ENCODE assay signal across 8 cellular contexts in the genomic region with DNA sequence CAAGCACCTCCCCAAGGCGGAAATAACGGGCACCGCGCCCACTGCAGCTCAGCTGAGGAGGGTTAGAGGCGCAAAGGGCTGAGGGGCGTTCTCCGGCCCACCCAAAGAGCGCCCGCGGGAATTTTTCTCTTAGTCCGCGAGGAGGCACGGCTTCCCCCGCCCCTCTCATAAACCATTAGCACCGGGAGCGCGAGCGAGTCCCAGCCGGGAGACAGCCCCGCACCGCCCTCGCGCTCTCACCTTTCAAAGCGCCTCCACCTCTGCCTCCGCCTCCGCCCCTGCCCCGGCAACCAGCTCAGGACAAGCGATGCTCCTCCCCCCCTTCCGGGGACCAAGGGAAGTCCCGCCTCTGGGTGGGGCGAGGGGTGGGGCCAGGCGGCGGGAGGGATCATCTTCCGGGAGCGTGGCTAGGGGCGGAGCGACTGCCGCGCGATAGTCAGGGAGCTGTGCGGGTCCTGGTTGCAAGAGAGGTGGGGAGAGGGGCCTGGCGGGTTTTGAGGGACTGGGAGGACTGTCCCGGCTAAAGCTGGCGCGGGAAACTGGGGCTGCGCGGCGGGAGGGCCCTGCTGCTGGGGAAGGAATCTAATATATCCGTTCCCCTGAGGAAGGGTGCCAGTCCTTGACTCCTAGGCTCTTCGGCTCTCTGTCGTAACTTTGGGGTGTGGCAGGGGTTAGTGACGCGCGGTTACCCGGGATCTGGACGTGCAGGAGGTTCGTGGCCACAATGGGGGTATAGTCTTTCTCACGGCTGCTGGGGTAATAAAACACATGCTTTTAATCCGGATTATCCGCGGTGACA. TPM values are rescaled to one million over a fixed set of nuclear protein-coding genes. Genes with fewer than 3 reads are reported as not detected.
DNase-seq lines count a peak whose midpoint lies in the region; ATAC-seq and TF ChIP-seq lines count a peak whose summit lies in the region.

A gene (minus strand): TSS at position 309 of the 799 bp plus-strand sequence. CDS start 5,165 bp downstream, outside the sequence.
A gene (plus strand): TSS at position 410 of the 799 bp plus-strand sequence. CDS start 637 bp downstream, outside the sequence.

- in situ Hi-C loops in GM13976 (cut with MboI; ENCODE audit: low sequenced_read_pairs, unreplicated experiment): no loop called here

- peak; percentile 90 for TF ChIP-seq POLR2A in prostate gland (IDR thresholded peaks at IDR 0.05)

- no peaks in the 10 kb centered on the region for H3K27me3 ChIP-seq in prostate gland (replicated peaks; ENCODE audit: insufficient read depth)

- WGBS in prostate gland: 0% methylated on average over 53 of the region's 61 CpGs

- DNase-seq in GM13976 (ENCODE audit: low spot score) (peak; percentile 99), NCI-H1436 treated with DMSO at 0.1 percent for 48 hours (lab: John Stamatoyannopoulos, UW) (peak; percentile 33), T follicular helper cell (ENCODE audit: low read depth) (peak; percentile 98), amniotic epithelial cell (ENCODE audit: low read depth) (peak; percentile 92), left ventricle myocardium superior (peak; percentile 97), prostate gland (ENCODE audit: low spot score) (peak; percentile 97), ureter (ENCODE audit: low spot score) (peak; percentile 98)

- intact Hi-C loops in left ventricle myocardium superior (cut with micrococcal nuclease) (no loop called here), prostate gland (cut with DNase I) (loop anchor here (2.0 to 5.0 kb wide), 4 partner anchors 343 to 603 kb away; a partner anchor contains a TSS)

- ATAC-seq in HG02852 (IDR thresholded peaks at IDR 0.05; ENCODE audit: unreplicated experiment) (peak; percentile 93), left ventricle myocardium superior (peak; percentile 100)

- H3K36me3 ChIP-seq in prostate gland: no peaks in the 10 kb centered on the region

- no peaks in the 10 kb centered on the region for H3K9me3 ChIP-seq in prostate gland

- no peaks in the 10 kb centered on the region for H3K4me1 ChIP-seq in prostate gland (replicated peaks)

- peak within 1 kb of the TSS; percentile 82 to 86 for H3K27ac ChIP-seq in prostate gland

- peak within 1 kb of the TSS; percentile 79 to 86 for H3K4me3 ChIP-seq in prostate gland

- no peak for TF ChIP-seq CTCF in GM13976 (IDR thresholded peaks at IDR 0.05; ENCODE audit: borderline replicate concordance, control extremely low read depth, extremely low read depth, insufficient read depth, missing control alignments)
- TF ChIP-seq CTCF in prostate gland (IDR thresholded peaks at IDR 0.05): peak in 3 of 4 experiments; percentile 9 to 46 (median 32)

RNA-seq across cellular contexts. Expression of the first gene that starts in this region (rescaled TPM):
- total RNA-seq in left ventricle myocardium superior (14.1 TPM), prostate gland (10 to 100 TPM in 1 of 2 donors, 1 to 10 TPM in 1; 8.5 to 20.3 TPM), ureter (31.8 TPM)

RNA-seq across cellular contexts. Expression of the second gene that starts in this region (rescaled TPM):
- 5.5 TPM for total RNA-seq in left ventricle myocardium superior
- total RNA-seq in prostate gland: 1 to 10 TPM; 5.9 to 9.8 TPM
- total RNA-seq in ureter: 12.2 TPM

Comparison
In these comparisons a context has a peak if more than half of its experiments do, and no peak if none do; other contexts are left out.
1. Peak in every context shown above with its lines: DNase-seq, ATAC-seq, H3K4me3 ChIP-seq and H3K27ac ChIP-seq.
2. DNase-seq: peak in every context shown above with its lines; median percentile 99 in GM13976; 98 in T follicular helper cell; 98 in ureter; 97 in left ventricle myocardium superior; 97 in prostate gland; 92 in amniotic epithelial cell; 33 in NCI-H1436 treated with DMSO at 0.1 percent for 48 hours.